ENCODE assay signal across 16 cellular contexts in the genomic region with DNA sequence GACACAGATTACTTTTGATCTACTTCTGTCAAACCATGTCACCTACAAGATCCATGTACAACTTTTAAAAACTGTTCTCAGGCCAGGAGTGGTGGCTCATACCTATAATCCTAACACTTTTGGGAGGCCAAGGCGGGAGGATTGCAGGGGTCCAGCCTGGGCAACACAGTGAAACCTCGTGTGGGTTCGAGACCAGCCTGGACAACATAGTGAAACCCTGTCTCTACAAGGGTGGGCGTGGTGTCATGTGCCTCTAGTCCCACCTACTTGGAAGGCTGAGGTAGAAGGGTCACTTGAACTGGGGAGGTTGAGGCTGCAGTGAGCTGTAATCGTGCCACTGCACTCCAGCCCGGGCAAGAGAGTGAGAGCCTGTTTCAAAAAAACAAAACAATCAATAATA. TPM values are rescaled to one million over a fixed set of nuclear protein-coding genes. Genes with fewer than 3 reads are reported as not detected.
A peak's percentile ranks its signal among the peaks of the same experiment; 100 is the strongest.
DNase-seq lines count a peak whose midpoint lies in the region; ATAC-seq and TF ChIP-seq lines count a peak whose summit lies in the region.
"Had no signal": no experiment of that assay in that cellular context is flagged by ENCODE, and none has a peak within 500 bp of the region (broad histone marks: within the 10 kb centered on the region; RNA-seq: fewer than 3 reads in every experiment).

No MANE protein-coding gene starts in this region.

- intact Hi-C loops in activated CD4-positive, alpha-beta T cell treated with anti-CD3 and anti-CD28 coated beads, Interleukin-2, amount 10 ng/mL, durations not matched to agents 24 days and 14 days (cut with micrococcal nuclease), result no loop called here
- intact Hi-C loops in activated CD4-positive, alpha-beta T cell treated with anti-CD3 and anti-CD28 coated beads for 36 hours (cut with DNase I, micrococcal nuclease), result no loop called here
- intact Hi-C loops in dorsolateral prefrontal cortex (cut with DNase I), result loop anchor here in 1 of 2 donors (5.0 kb wide), 1 partner anchor 37 kb away; no protein-coding TSS in a partner anchor
- intact Hi-C loops in left colon (cut with DNase I, micrococcal nuclease), result no loop called here
- intact Hi-C loops in CD4-positive, alpha-beta T cell (cut with DNase I, micrococcal nuclease), result no loop called here

- peaks cover 22% of the 10 kb centered on the region for H3K36me3 Mint-ChIP-seq in activated CD4-positive, alpha-beta T cell treated with anti-CD3 and anti-CD28 coated beads, Interleukin-2, amount 10 ng/mL, durations not matched to agents 24 days and 14 days (ENCODE audit: low read depth)
- peaks cover 16% of the 10 kb centered on the region for H3K36me3 Mint-ChIP-seq in activated CD4-positive, alpha-beta T cell treated with anti-CD3 and anti-CD28 coated beads for 36 hours (ENCODE audit: low read depth)
- H3K36me3 Mint-ChIP-seq in osteocyte (ENCODE audit: unreplicated experiment), result peaks cover 4% of the 10 kb centered on the region
- peaks cover 44% of the 10 kb centered on the region for H3K36me3 Mint-ChIP-seq in CD4-positive, alpha-beta T cell (ENCODE audit: low read depth)
- no peaks in the 10 kb centered on the region; the same call in 2 of the 3 replicates for H3K36me3 Mint-ChIP-seq in GM23338 (ENCODE audit: low read depth)

- POLR2A ChIA-PET in activated CD4-positive, alpha-beta T cell treated with anti-CD3 and anti-CD28 coated beads for 36 hours (lab: Charles Lee), result no interaction called here
- POLR2A ChIA-PET in CD4-positive, alpha-beta T cell (lab: Charles Lee), result no interaction called here

- H3K4me3 Mint-ChIP-seq in activated CD4-positive, alpha-beta T cell treated with anti-CD3 and anti-CD28 coated beads, Interleukin-2, amount 10 ng/mL, durations not matched to agents 24 days and 14 days, result no peak overlapping the region
- H3K4me3 Mint-ChIP-seq in activated CD4-positive, alpha-beta T cell treated with anti-CD3 and anti-CD28 coated beads for 36 hours, result no peak overlapping the region
- H3K4me3 Mint-ChIP-seq in osteocyte (ENCODE audit: unreplicated experiment), result no peak overlapping the region
- H3K4me3 Mint-ChIP-seq in CD4-positive, alpha-beta T cell, result no peak overlapping the region
- no peak overlapping the region for H3K4me3 Mint-ChIP-seq in GM23338
- H3K4me3 Mint-ChIP-seq: CD14-positive monocyte, HFFc6 had no signal

- no peaks in the 10 kb centered on the region for H3K9me2 ChIP-seq in GM23338 (ENCODE audit: insufficient read depth)

- H3F3A ChIP-seq in GM23338 (replicated peaks; ENCODE audit: low read depth), result peaks cover 6% of the 10 kb centered on the region; the same call in 1 of the 2 replicates

- H3K4me3 ChIP-seq in dorsolateral prefrontal cortex (peak overlapping the region in 2 of 59 donors; percentile 8 to 37), GM23338 (no peak overlapping the region)
- H3K4me3 ChIP-seq: GM12878, HAP-1 had no signal

- H3K36me3 ChIP-seq in GM23338 (ENCODE audit: insufficient read depth), result no peaks in the 10 kb centered on the region
- H3K36me3 ChIP-seq: HAP-1 had no signal

- no peak overlapping the region for H3K4me2 ChIP-seq in GM23338

- H3K4me1 Mint-ChIP-seq in activated CD4-positive, alpha-beta T cell treated with anti-CD3 and anti-CD28 coated beads, Interleukin-2, amount 10 ng/mL, durations not matched to agents 24 days and 14 days, result peaks cover 29% of the 10 kb centered on the region
- peaks cover 38% of the 10 kb centered on the region for H3K4me1 Mint-ChIP-seq in activated CD4-positive, alpha-beta T cell treated with anti-CD3 and anti-CD28 coated beads for 36 hours
- peaks cover 9% of the 10 kb centered on the region for H3K4me1 Mint-ChIP-seq in osteocyte (ENCODE audit: unreplicated experiment)
- H3K4me1 Mint-ChIP-seq in CD4-positive, alpha-beta T cell (ENCODE audit: low read depth), result peaks cover 54% of the 10 kb centered on the region
- peaks cover 32% of the 10 kb centered on the region for H3K4me1 Mint-ChIP-seq in GM23338

- H3K27ac Mint-ChIP-seq in activated CD4-positive, alpha-beta T cell treated with anti-CD3 and anti-CD28 coated beads, Interleukin-2, amount 10 ng/mL, durations not matched to agents 24 days and 14 days, result peak overlapping the region; percentile 56
- H3K27ac Mint-ChIP-seq in activated CD4-positive, alpha-beta T cell treated with anti-CD3 and anti-CD28 coated beads for 36 hours, result no peak overlapping the region
- H3K27ac Mint-ChIP-seq in osteocyte (ENCODE audit: unreplicated experiment), result no peak overlapping the region
- H3K27ac Mint-ChIP-seq in CD4-positive, alpha-beta T cell, result no peak overlapping the region
- H3K27ac Mint-ChIP-seq in GM23338, result no peak overlapping the region
- H3K27ac Mint-ChIP-seq: HFFc6 had no signal

- H3K27ac ChIP-seq in dorsolateral prefrontal cortex, result peak overlapping the region in 36 of 59 donors; percentile 6 to 98 (median 75)
- no peak overlapping the region for H3K27ac ChIP-seq in CD4-positive, alpha-beta T cell (ENCODE audit: low read depth, low read length)
- H3K27ac ChIP-seq in GM23338 (ENCODE audit: low read depth), result no peak overlapping the region
- H3K27ac ChIP-seq: 22Rv1 had no signal

- H2AFZ ChIP-seq in GM23338, result no peak overlapping the region

- DNase-seq in activated CD4-positive, alpha-beta T cell treated with anti-CD3 and anti-CD28 coated beads, Interleukin-2, amount 10 ng/mL, durations not matched to agents 24 days and 14 days, result no peak
- no peak for DNase-seq in activated CD4-positive, alpha-beta T cell treated with anti-CD3 and anti-CD28 coated beads for 36 hours
- no peak for DNase-seq in dorsolateral prefrontal cortex
- peak; percentile 66 for DNase-seq in osteocyte (ENCODE audit: extremely low spot score, unreplicated experiment)
- DNase-seq in left colon, result no peak
- DNase-seq in CD4-positive, alpha-beta T cell, result no peak
- no peak for DNase-seq in GM23338 (ENCODE audit: low spot score)
- DNase-seq: Calu3, DMS 273 treated with DMSO at 0.1 percent for 48 hours, HFFc6 had no signal

- no peaks in the 10 kb centered on the region for H3K9me3 ChIP-seq in CD4-positive, alpha-beta T cell (ENCODE audit: control insufficient read depth, low read length)
- H3K9me3 ChIP-seq: HAP-1 had no signal

- no peak for TF ChIP-seq CTCF in dorsolateral prefrontal cortex (IDR thresholded peaks at IDR 0.05 in 54 of 56, conservative IDR thresholded peaks at IDR 0.05 in 2 of 56; ENCODE audit: low read depth in 1 of 56, partially characterized antibody in 56 of 56)
- no peak for TF ChIP-seq CTCF in osteocyte (IDR thresholded peaks at IDR 0.05)
- no peak for TF ChIP-seq CTCF in CD4-positive, alpha-beta T cell (IDR thresholded peaks at IDR 0.05)
- no peak for TF ChIP-seq CTCF in GM23338 (conservative IDR thresholded peaks at IDR 0.05; ENCODE audit: low read depth in 2 of 2)

- H3K9me3 Mint-ChIP-seq in activated CD4-positive, alpha-beta T cell treated with anti-CD3 and anti-CD28 coated beads, Interleukin-2, amount 10 ng/mL, durations not matched to agents 24 days and 14 days, result no peaks in the 10 kb centered on the region
- no peaks in the 10 kb centered on the region for H3K9me3 Mint-ChIP-seq in activated CD4-positive, alpha-beta T cell treated with anti-CD3 and anti-CD28 coated beads for 36 hours (ENCODE audit: low read depth)
- H3K9me3 Mint-ChIP-seq in osteocyte (ENCODE audit: unreplicated experiment), result no peaks in the 10 kb centered on the region
- no peaks in the 10 kb centered on the region for H3K9me3 Mint-ChIP-seq in CD4-positive, alpha-beta T cell
- no peaks in the 10 kb centered on the region for H3K9me3 Mint-ChIP-seq in GM23338
- H3K9me3 Mint-ChIP-seq: CD14-positive monocyte, HFFc6 had no signal

- H4K20me1 ChIP-seq in GM23338 (replicated peaks; ENCODE audit: insufficient read depth), result peaks cover 53% of the 10 kb centered on the region

- peaks cover 100% of the 10 kb centered on the region for H3K79me2 ChIP-seq in GM23338 (replicated peaks; ENCODE audit: insufficient read depth)

- H3K27me3 Mint-ChIP-seq in activated CD4-positive, alpha-beta T cell treated with anti-CD3 and anti-CD28 coated beads, Interleukin-2, amount 10 ng/mL, durations not matched to agents 24 days and 14 days, result no peaks in the 10 kb centered on the region
- H3K27me3 Mint-ChIP-seq in activated CD4-positive, alpha-beta T cell treated with anti-CD3 and anti-CD28 coated beads for 36 hours, result no peaks in the 10 kb centered on the region
- no peaks in the 10 kb centered on the region for H3K27me3 Mint-ChIP-seq in osteocyte (ENCODE audit: unreplicated experiment)
- no peaks in the 10 kb centered on the region for H3K27me3 Mint-ChIP-seq in CD4-positive, alpha-beta T cell
- H3K27me3 Mint-ChIP-seq in GM23338 (ENCODE audit: insufficient read depth, low read depth, poor library complexity), result peaks cover 1% of the 10 kb centered on the region

- H3K27me3 ChIP-seq in dorsolateral prefrontal cortex (no peaks in the 10 kb centered on the region), GM23338 (ENCODE audit: insufficient read depth) (no peaks in the 10 kb centered on the region)
- H3K27me3 ChIP-seq in CD4-positive, alpha-beta T cell (ENCODE audit: control insufficient read depth, insufficient read depth, low read length), result no peaks in the 10 kb centered on the region

- peaks cover 31% of the 10 kb centered on the region for H3K4me1 ChIP-seq in GM23338 (ENCODE audit: insufficient read depth)

- no peak for ATAC-seq in activated CD4-positive, alpha-beta T cell treated with anti-CD3 and anti-CD28 coated beads for 36 hours
- no peak for ATAC-seq in left colon
- ATAC-seq in CD4-positive, alpha-beta T cell (ENCODE audit: poor library complexity), result no peak
- ATAC-seq in GM23338, result no peak
- no peak for ATAC-seq in HG02642 (IDR thresholded peaks at IDR 0.05; ENCODE audit: poor library complexity, unreplicated experiment)
- ATAC-seq: GM12878, HepG2 had no signal

- CTCF ChIA-PET in activated CD4-positive, alpha-beta T cell treated with anti-CD3 and anti-CD28 coated beads for 36 hours (lab: Charles Lee), result interaction anchor here (0.7 kb wide), 1 partner anchor 9 kb away, joined by 3 read pairs; no protein-coding TSS in a partner anchor
- CTCF ChIA-PET in CD4-positive, alpha-beta T cell (lab: Charles Lee), result no interaction called here

RNA-seq across cellular contexts. Expression of a gene that starts 5.7 kb away (rescaled TPM):
- 30.4 and 31.0 TPM in 2 replicates for total RNA-seq in activated CD4-positive, alpha-beta T cell treated with anti-CD3 and anti-CD28 coated beads, Interleukin-2, amount 10 ng/mL, durations not matched to agents 24 days and 14 days
- 10 to 100 TPM; 18.2 to 24.8 TPM for total RNA-seq in activated CD4-positive, alpha-beta T cell treated with anti-CD3 and anti-CD28 coated beads for 36 hours
- total RNA-seq in dorsolateral prefrontal cortex, result 10 to 100 TPM; 35.1 to 88.2 (median 50.0) TPM
- 27.4 and 29.8 TPM in 2 replicates for total RNA-seq in osteocyte
- total RNA-seq in left colon, result 10 to 100 TPM; 34.1 to 35.5 TPM
- 10 to 100 TPM; 40.1 to 41.2 TPM for total RNA-seq in CD4-positive, alpha-beta T cell
- total RNA-seq in GM23338 (2014; rRNA removed; shearing (Covaris generic)), result 21.0 and 24.6 TPM in 2 replicates
- polyA plus RNA-seq in GM23338 (2016; fragmentation: Nextera tagmentation; extraction: Ambion mirVana), result 17.0 and 17.9 TPM in 2 replicates

RNA-seq across cellular contexts. Expression of a gene that starts 58.6 kb away (rescaled TPM):
- total RNA-seq in activated CD4-positive, alpha-beta T cell treated with anti-CD3 and anti-CD28 coated beads, Interleukin-2, amount 10 ng/mL, durations not matched to agents 24 days and 14 days, result 1,216 and 1,268 TPM in 2 replicates
- 1,000 to 10,000 TPM; 1,344 to 1,372 TPM for total RNA-seq in activated CD4-positive, alpha-beta T cell treated with anti-CD3 and anti-CD28 coated beads for 36 hours
- total RNA-seq in dorsolateral prefrontal cortex, result 1,000 to 10,000 TPM in 30 of 120 experiments, 100 to 1,000 TPM in 90; 420 to 2,880 (median 848) TPM
- 311 and 317 TPM in 2 replicates for total RNA-seq in osteocyte
- 100 to 1,000 TPM; 182 to 274 TPM for total RNA-seq in left colon
- 100 to 1,000 TPM; 451 to 462 TPM for total RNA-seq in CD4-positive, alpha-beta T cell
- 1,401 and 1,576 TPM in 2 replicates for total RNA-seq in GM23338 (2014; rRNA removed; shearing (Covaris generic))
- polyA plus RNA-seq in GM23338 (2016; fragmentation: Nextera tagmentation; extraction: Ambion mirVana), result 1,677 and 2,107 TPM in 2 replicates

Comparison
In these comparisons a context has a peak if more than half of its experiments do, and no peak if none do; other contexts are left out.
1. H3K27ac ChIP-seq: peak in dorsolateral prefrontal cortex (36 of 59); none in CD4-positive, alpha-beta T cell (single experiment) and GM23338 (single experiment).